In genomic region chr21:35259452-35259851, GRCh38 we compare ENCODE assay signal across 35 cellular contexts.
"Had no signal": no experiment of that assay in that cellular context is flagged by ENCODE, and none has a peak within 500 bp of the region (broad histone marks: within the 10 kb centered on the region; RNA-seq: fewer than 3 reads in every experiment).

No MANE protein-coding gene starts in this region.

- H3K36me3 Mint-ChIP-seq: brain; neural progenitor cell; stimulated activated memory B cell treated with anti-CD40 and anti-IgM and Interleukin-4, amounts not matched to agents 10 μg/mL and 1 μg/mL and 100 μg/mL, for 72 hours had no signal

- H2AFZ ChIP-seq: neural progenitor cell, parathyroid adenoma had no signal

- ATAC-seq: foreskin keratinocyte; left ventricle myocardium superior; naive thymus-derived CD4-positive, alpha-beta T cell; sciatic nerve; stimulated activated memory B cell treated with anti-CD40 and anti-IgM and Interleukin-4, amounts not matched to agents 10 μg/mL and 1 μg/mL and 100 μg/mL, for 72 hours; stimulated activated naive CD8-positive, alpha-beta T cell treated with anti-CD3 and anti-CD28 coated beads, Interleukin-15, amount 100 ng/mL, for 72 hours had no signal

- H3K9me3 Mint-ChIP-seq: stimulated activated memory B cell treated with anti-CD40 and anti-IgM and Interleukin-4, amounts not matched to agents 10 μg/mL and 1 μg/mL and 100 μg/mL, for 72 hours had no signal

- H3K4me1 ChIP-seq: parathyroid adenoma had no signal

- H3K36me3 ChIP-seq: adrenal gland, esophagus muscularis mucosa, neural progenitor cell, thyroid gland, upper lobe of left lung, vagina had no signal

- H3K9me3 ChIP-seq: adrenal gland, esophagus muscularis mucosa, thyroid gland, upper lobe of left lung, vagina had no signal

- H3K4me1 Mint-ChIP-seq: stimulated activated memory B cell treated with anti-CD40 and anti-IgM and Interleukin-4, amounts not matched to agents 10 μg/mL and 1 μg/mL and 100 μg/mL, for 72 hours had no signal

- H3K4me3 Mint-ChIP-seq: activated naive CD4-positive, alpha-beta T cell treated with anti-CD3 and anti-CD28 coated beads for 36 hours; activated naive CD8-positive, alpha-beta T cell treated with anti-CD3 and anti-CD28 coated beads for 36 hours; activated T-helper 1 cell treated with anti-CD3 and anti-CD28 coated beads, Interleukin-12 subunit alpha, Interleukin-12 subunit beta, Interleukin-2, Interleukin-4 antibody, amounts not matched to agents 30 ng/mL and 10 ng/mL and 1 ng/mL, durations not matched to agents 14 hours and 24 hours and 36 hours; brain; naive thymus-derived CD4-positive, alpha-beta T cell; neural progenitor cell; stimulated activated memory B cell treated with anti-CD40 and anti-IgM and Interleukin-4, amounts not matched to agents 10 μg/mL and 1 μg/mL and 100 μg/mL, for 72 hours; stimulated activated naive CD8-positive, alpha-beta T cell treated with anti-CD3 and anti-CD28 coated beads, Interleukin-15, amount 100 ng/mL, for 72 hours had no signal

- H3K27me3 Mint-ChIP-seq: activated naive CD8-positive, alpha-beta T cell treated with anti-CD3 and anti-CD28 coated beads for 36 hours; stimulated activated memory B cell treated with anti-CD40 and anti-IgM and Interleukin-4, amounts not matched to agents 10 μg/mL and 1 μg/mL and 100 μg/mL, for 72 hours; stimulated activated naive CD8-positive, alpha-beta T cell treated with anti-CD3 and anti-CD28 coated beads, Interleukin-15, amount 100 ng/mL, for 72 hours had no signal

- H3K27ac ChIP-seq: adrenal gland, esophagus muscularis mucosa, foreskin keratinocyte, neural progenitor cell, parathyroid adenoma, thyroid gland, upper lobe of left lung, vagina had no signal

- H3K9ac ChIP-seq: neural progenitor cell, parathyroid adenoma had no signal

- H3K27me3 ChIP-seq: adrenal gland, esophagus muscularis mucosa, foreskin keratinocyte, neural progenitor cell, thyroid gland, upper lobe of left lung, vagina had no signal

- H3K4me3 ChIP-seq: adrenal gland, esophagus muscularis mucosa, neural progenitor cell, smooth muscle cell, thyroid gland, upper lobe of left lung, vagina had no signal

- H3K27ac Mint-ChIP-seq: activated naive CD4-positive, alpha-beta T cell treated with anti-CD3 and anti-CD28 coated beads for 36 hours; activated naive CD8-positive, alpha-beta T cell treated with anti-CD3 and anti-CD28 coated beads for 36 hours; activated T-helper 1 cell treated with anti-CD3 and anti-CD28 coated beads, Interleukin-12 subunit alpha, Interleukin-12 subunit beta, Interleukin-2, Interleukin-4 antibody, amounts not matched to agents 30 ng/mL and 10 ng/mL and 1 ng/mL, durations not matched to agents 14 hours and 24 hours and 36 hours; neural progenitor cell; stimulated activated memory B cell treated with anti-CD40 and anti-IgM and Interleukin-4, amounts not matched to agents 10 μg/mL and 1 μg/mL and 100 μg/mL, for 72 hours; stimulated activated naive CD8-positive, alpha-beta T cell treated with anti-CD3 and anti-CD28 coated beads, Interleukin-15, amount 100 ng/mL, for 72 hours had no signal

- H3K4me2 ChIP-seq: neural progenitor cell, smooth muscle cell had no signal

- DNase-seq: activated CD4-positive, alpha-beta T cell treated with anti-CD3 and anti-CD28 coated beads for 4 hours; activated CD4-positive, alpha-beta T cell treated with anti-CD3 and anti-CD28 coated beads, Interleukin-2, amount 50 U/mL, for 4 hours; activated CD8-positive, alpha-beta memory T cell treated with anti-CD3 and anti-CD28 coated beads, Interleukin-2, amount 50 U/mL, for 4 hours; activated effector memory CD4-positive, alpha-beta T cell treated with anti-CD3 and anti-CD28 coated beads, Interleukin-2, amount 50 U/mL, for 16 hours; activated naive CD4-positive, alpha-beta T cell treated with anti-CD3 and anti-CD28 coated beads for 36 hours; activated naive CD8-positive, alpha-beta T cell treated with anti-CD3 and anti-CD28 coated beads for 36 hours; activated T-cell treated with anti-CD3 and anti-CD28 coated beads, Interleukin-2, amount 50 U/mL, for 1 hour; adrenal gland; aorta; caudate nucleus; cortex of kidney; foreskin keratinocyte; glutamatergic neuron; islet precursor cell; left ventricle myocardium superior; midbrain; naive thymus-derived CD4-positive, alpha-beta T cell; occipital lobe; retina; stimulated activated CD4-positive, alpha-beta T cell treated with anti-CD3 and anti-CD28 coated beads, Interleukin-1b, Interleukin-23, amount 100 ng/mL, for 48 hours; stimulated activated CD4-positive, alpha-beta T cell treated with anti-CD3 and anti-CD28 coated beads, Interleukin-4, amount 100 ng/mL, for 4 hours; stimulated activated CD8-positive, alpha-beta memory T cell treated with anti-CD3 and anti-CD28 coated beads, Interleukin-4, amount 100 ng/mL, for 48 hours; stimulated activated naive CD8-positive, alpha-beta T cell treated with anti-CD3 and anti-CD28 coated beads, Interleukin-15, amount 100 ng/mL, for 72 hours; substantia nigra; thyroid gland; upper lobe of left lung had no signal
